8 cellular contexts compared by ENCODE assay signal in genomic region chr16:2603165-2604015, GRCh38.
DNase-seq lines count a peak whose midpoint lies in the region; ATAC-seq and TF ChIP-seq lines count a peak whose summit lies in the region.

No MANE protein-coding gene starts in this region.

- TF ChIP-seq CTCF in GM13977 (IDR thresholded peaks at IDR 0.05; ENCODE audit: extremely low read depth, insufficient read depth, missing control alignments) (no peak), astrocyte of the spinal cord (IDR thresholded peaks at IDR 0.05; ENCODE audit: low read depth, low read length) (no peak)

- in situ Hi-C loops in GM13977 (cut with MboI; ENCODE audit: low pct_unique_long_range_greater_than_20kb, low sequenced_read_pairs, unreplicated experiment) = no loop called here
- in situ Hi-C loops in astrocyte of the spinal cord (cut with HindIII; ENCODE audit: low sequenced_read_pairs) = no loop called here

- DNase-seq in GM13977 (ENCODE audit: low spot score) (peak; percentile 99), NCI-H2029 (lab: John Stamatoyannopoulos, UW) (peak; percentile 92), T1000 (lab: John Stamatoyannopoulos, UW) (peak; percentile 95), astrocyte of the spinal cord (ENCODE audit: low read depth, low spot score) (peak; percentile 97), hypothalamus (lab: John Stamatoyannopoulos, UW) (peak; percentile 47 to 100 (median 94)), retina (peak; percentile 96)

- peak; percentile 63 for ATAC-seq in HG02938 (IDR thresholded peaks at IDR 0.05; ENCODE audit: unreplicated experiment)
- no peak for ATAC-seq in HG03469 (IDR thresholded peaks at IDR 0.05; ENCODE audit: unreplicated experiment)

- peak overlapping the region; percentile 88 for H3K4me3 ChIP-seq in astrocyte of the spinal cord (ENCODE audit: low read depth, low read length)
